8 cellular contexts compared by ENCODE assay signal in genomic region chr1:116373451-116374339, GRCh38. TPM values are rescaled to one million over a fixed set of nuclear protein-coding genes. Genes with fewer than 3 reads are reported as not detected.
A peak's percentile ranks its signal among the peaks of the same experiment; 100 is the strongest.
DNase-seq lines count a peak whose midpoint lies in the region; ATAC-seq and TF ChIP-seq lines count a peak whose summit lies in the region.

No MANE protein-coding gene starts in this region.

- peak overlapping the region; percentile 85 for H3K4me3 ChIP-seq in epithelial cell of esophagus (ENCODE audit: low read length)
- peak overlapping the region; percentile 83 for H3K4me3 ChIP-seq in mucosa of descending colon

- ATAC-seq in HG02642 (IDR thresholded peaks at IDR 0.05; ENCODE audit: poor library complexity, unreplicated experiment) (peak; percentile 16), mucosa of descending colon (peak; percentile 25)
- peak; percentile 25 to 27 for ATAC-seq in stimulated activated naive B cell treated with anti-CD40 and anti-IgM and Interleukin-4, amounts not matched to agents 10 μg/mL and 1 μg/mL and 100 μg/mL, for 72 hours (replicated peaks)

- H3K4me1 Mint-ChIP-seq in stimulated activated naive B cell treated with anti-CD40 and anti-IgM and Interleukin-4, amounts not matched to agents 10 μg/mL and 1 μg/mL and 100 μg/mL, for 72 hours: peaks cover 42 to 56% of the 10 kb centered on the region in 2 donors

- H3K4me1 ChIP-seq in ES-I3 (ENCODE audit: insufficient read depth, low read length): peaks cover 27% of the 10 kb centered on the region
- H3K4me1 ChIP-seq in mucosa of descending colon (ENCODE audit: low read depth): peaks cover 29% of the 10 kb centered on the region

- DNase-seq in NCI-H69 (lab: John Stamatoyannopoulos, UW) (peak; percentile 75), epithelial cell of esophagus (ENCODE audit: low read depth) (peak; percentile 67), mucosa of descending colon (peak; percentile 81 to 85 (median 85)), cortex of kidney (lab: John Stamatoyannopoulos, UW) (no peak)
- DNase-seq in activated CD8-positive, alpha-beta memory T cell treated with anti-CD3 and anti-CD28 coated beads, Interleukin-2, amount 50 U/mL, for 4 hours: peak; percentile 57
- peak; percentile 46 for DNase-seq in stimulated activated naive B cell treated with anti-CD40 and anti-IgM and Interleukin-4, amounts not matched to agents 10 μg/mL and 1 μg/mL and 100 μg/mL, for 72 hours

- H3K36me3 ChIP-seq in ES-I3 (ENCODE audit: insufficient read depth, low read length): no peaks in the 10 kb centered on the region
- no peaks in the 10 kb centered on the region for H3K36me3 ChIP-seq in mucosa of descending colon (ENCODE audit: low read depth)

- H3K27me3 Mint-ChIP-seq in stimulated activated naive B cell treated with anti-CD40 and anti-IgM and Interleukin-4, amounts not matched to agents 10 μg/mL and 1 μg/mL and 100 μg/mL, for 72 hours: peaks cover 9 to 11% of the 10 kb centered on the region in 2 donors

- peak overlapping the region; percentile 95 for H3K27ac Mint-ChIP-seq in stimulated activated naive B cell treated with anti-CD40 and anti-IgM and Interleukin-4, amounts not matched to agents 10 μg/mL and 1 μg/mL and 100 μg/mL, for 72 hours

- TF ChIP-seq CTCF in epithelial cell of esophagus (IDR thresholded peaks at IDR 0.05; ENCODE audit: insufficient read depth, low read depth, low read length, missing control alignments) (no peak), mucosa of descending colon (IDR thresholded peaks at IDR 0.05) (no peak)

- intact Hi-C loops in mucosa of descending colon (cut with DNase I, micrococcal nuclease): loop anchor here in 1 of 2 donors (5.0 kb wide), 1 partner anchor 236 kb away; no protein-coding TSS in a partner anchor

- H3K9me3 ChIP-seq in ES-I3 (ENCODE audit: control insufficient read depth, insufficient read depth, low read length) (no peaks in the 10 kb centered on the region), mucosa of descending colon (no peaks in the 10 kb centered on the region)

- H3K36me3 Mint-ChIP-seq in stimulated activated naive B cell treated with anti-CD40 and anti-IgM and Interleukin-4, amounts not matched to agents 10 μg/mL and 1 μg/mL and 100 μg/mL, for 72 hours: peaks cover 3 to 8% of the 10 kb centered on the region in 2 donors

- no peaks in the 10 kb centered on the region for H3K9me3 Mint-ChIP-seq in stimulated activated naive B cell treated with anti-CD40 and anti-IgM and Interleukin-4, amounts not matched to agents 10 μg/mL and 1 μg/mL and 100 μg/mL, for 72 hours

- H3K4me3 Mint-ChIP-seq in stimulated activated naive B cell treated with anti-CD40 and anti-IgM and Interleukin-4, amounts not matched to agents 10 μg/mL and 1 μg/mL and 100 μg/mL, for 72 hours: peak overlapping the region; percentile 94

- peak overlapping the region; percentile 97 for H3K9ac ChIP-seq in ES-I3 (ENCODE audit: low read depth, low read length)

RNA-seq across cellular contexts. Expression of gene ATP1A1, which starts 0.7 kb away (rescaled TPM):
- total RNA-seq in mucosa of descending colon: 1,000 to 10,000 TPM; 1,136 to 3,461 (median 1,634) TPM
